ENCODE assay signal across 12 cellular contexts in genomic region chr10:90288403-90288933, GRCh38.
DNase-seq lines count a peak whose midpoint lies in the region; ATAC-seq and TF ChIP-seq lines count a peak whose summit lies in the region.
"Had no signal": no experiment of that assay in that cellular context is flagged by ENCODE, and none has a peak within 500 bp of the region (broad histone marks: within the 10 kb centered on the region; RNA-seq: fewer than 3 reads in every experiment).

No MANE protein-coding gene starts in this region.

- TF ChIP-seq CTCF in WI38 (IDR thresholded peaks at IDR 0.05; ENCODE audit: low read depth, low read length), result peak; percentile 32; the same call in 1 of the 2 replicates
- TF ChIP-seq CTCF in hepatocyte (IDR thresholded peaks at IDR 0.05; ENCODE audit: poor library complexity), result peak; percentile 41

- no peaks in the 10 kb centered on the region for H4K20me1 ChIP-seq in hepatocyte (ENCODE audit: insufficient read depth, poor library complexity, severe bottlenecking)

- 0% methylated on average over 1 of the region's 1 CpG for WGBS in hepatocyte (ENCODE audit: low lambda C conversion rate, missing lambda C conversion rate)

- H3K27ac ChIP-seq in ACC112 (ENCODE audit: low read depth, low read length) (peak overlapping the region; percentile 63), hepatocyte (no peak overlapping the region)
- H3K27ac ChIP-seq: prostate gland had no signal

- H3K9me2 ChIP-seq in hepatocyte (replicated peaks; ENCODE audit: insufficient read depth), result no peaks in the 10 kb centered on the region

- H2AFZ ChIP-seq in ACC112 (ENCODE audit: low read length, unreplicated experiment) (peak overlapping the region; percentile 90), hepatocyte (no peak overlapping the region)

- DNase-seq in hepatocyte (ENCODE audit: low spot score), result no peak
- no peak for DNase-seq in cerebellum (ENCODE audit: low spot score)
- no peak for DNase-seq in NCI-H748 (lab: John Stamatoyannopoulos, UW; ENCODE audit: unreplicated experiment)
- DNase-seq: activated CD8-positive, alpha-beta T cell treated with anti-CD3 and anti-CD28 coated beads for 36 hours; CD4-positive, alpha-beta T cell; NCI-H1417 treated with DMSO at 0.1 percent for 48 hours had no signal

- no peak overlapping the region for H3K4me2 ChIP-seq in hepatocyte

- H3K9me3 ChIP-seq in hepatocyte (ENCODE audit: low read depth), result no peaks in the 10 kb centered on the region
- H3K9me3 ChIP-seq: prostate gland had no signal

- H3K4me1 ChIP-seq in ACC112 (ENCODE audit: control insufficient read depth, insufficient read depth, low read length, unreplicated experiment), result peaks cover 12% of the 10 kb centered on the region
- H3K4me1 ChIP-seq in hepatocyte (ENCODE audit: insufficient read depth), result no peaks in the 10 kb centered on the region
- H3K4me1 ChIP-seq: prostate gland had no signal

- H3K79me2 ChIP-seq in ACC112 (ENCODE audit: control insufficient read depth, insufficient read depth, low read length, unreplicated experiment), result no peaks in the 10 kb centered on the region
- H3K79me2 ChIP-seq in hepatocyte, result no peaks in the 10 kb centered on the region

- H3K36me3 ChIP-seq in ACC112 (ENCODE audit: insufficient read depth, low read length) (no peaks in the 10 kb centered on the region), hepatocyte (replicated peaks; ENCODE audit: insufficient read depth, low read depth) (no peaks in the 10 kb centered on the region)
- H3K36me3 ChIP-seq: prostate gland had no signal

- peak; percentile 17 for ATAC-seq in HG02852 (IDR thresholded peaks at IDR 0.05; ENCODE audit: unreplicated experiment)
- ATAC-seq in GM21447 (IDR thresholded peaks at IDR 0.05; ENCODE audit: unreplicated experiment), result no peak
- ATAC-seq in HG02623 (IDR thresholded peaks at IDR 0.05; ENCODE audit: unreplicated experiment), result no peak
- ATAC-seq: activated CD8-positive, alpha-beta T cell treated with anti-CD3 and anti-CD28 coated beads for 36 hours had no signal

- H3K27me3 ChIP-seq in ACC112 (ENCODE audit: insufficient read depth, low read length) (no peaks in the 10 kb centered on the region), hepatocyte (no peaks in the 10 kb centered on the region)

- no peak overlapping the region for H3K4me3 ChIP-seq in ACC112 (ENCODE audit: low read depth, low read length)
- H3K4me3 ChIP-seq in WI38 (ENCODE audit: low read depth, low read length), result no peak overlapping the region
- no peak overlapping the region for H3K4me3 ChIP-seq in hepatocyte
- H3K4me3 ChIP-seq: prostate gland had no signal
